ENCODE assay signal across 17 cellular contexts in the genomic region with DNA sequence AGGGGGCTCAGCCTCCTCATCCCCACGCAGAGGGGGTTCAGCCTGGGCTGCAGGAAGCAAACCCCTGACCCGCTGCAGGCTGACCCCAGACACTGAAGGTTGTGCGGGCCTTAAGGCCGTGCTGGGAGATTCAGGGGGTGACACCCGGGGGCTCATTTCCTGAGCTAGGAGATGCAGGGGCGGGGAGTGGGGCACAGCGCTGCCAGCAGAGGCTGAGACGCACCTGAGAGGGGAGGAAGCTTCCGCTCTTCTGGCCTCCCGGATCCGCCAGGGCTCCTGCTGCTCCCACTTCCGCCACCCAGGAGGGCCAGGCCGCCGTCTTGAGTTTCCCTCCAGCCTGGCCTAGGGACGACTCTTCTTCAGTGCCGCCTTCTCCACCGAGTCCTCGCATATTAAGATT.
"Had no signal": no experiment of that assay in that cellular context is flagged by ENCODE, and none has a peak within 500 bp of the region (broad histone marks: within the 10 kb centered on the region; RNA-seq: fewer than 3 reads in every experiment).

No MANE protein-coding gene starts in this region.

- H3K4me3 ChIP-seq: dorsolateral prefrontal cortex, heart left ventricle, right atrium auricular region had no signal

- H3K27me3 ChIP-seq: foreskin keratinocyte, right atrium auricular region had no signal

- H3K9me3 ChIP-seq: heart left ventricle, right atrium auricular region had no signal

- FAIRE-seq: endothelial cell of umbilical vein, islet of Langerhans, small intestine had no signal

- H3K4me1 ChIP-seq: foreskin keratinocyte, heart left ventricle had no signal

- ATAC-seq: foreskin keratinocyte, heart left ventricle had no signal

- H3K27ac ChIP-seq: dorsolateral prefrontal cortex, foreskin keratinocyte, heart left ventricle, right atrium auricular region had no signal

- H3K36me3 ChIP-seq: heart left ventricle, right atrium auricular region had no signal

- DNase-seq: central memory CD4-positive, alpha-beta T cell; cortex of kidney; dorsolateral prefrontal cortex; effector memory CD4-positive, alpha-beta T cell; erythroblast; foreskin keratinocyte; hippocampal formation; kidney glomerular epithelial cell; mammary epithelial cell; small intestine; stimulated activated CD4-positive, alpha-beta T cell treated with anti-CD3 and anti-CD28 coated beads, Interleukin-2, amount 100 ng/mL, for 48 hours; stimulated activated naive CD4-positive, alpha-beta T cell treated with Interleukin-2 at 50 U/mL for 16 hours; trophoblast cell had no signal
